25 cellular contexts compared by ENCODE assay signal in the genomic region with DNA sequence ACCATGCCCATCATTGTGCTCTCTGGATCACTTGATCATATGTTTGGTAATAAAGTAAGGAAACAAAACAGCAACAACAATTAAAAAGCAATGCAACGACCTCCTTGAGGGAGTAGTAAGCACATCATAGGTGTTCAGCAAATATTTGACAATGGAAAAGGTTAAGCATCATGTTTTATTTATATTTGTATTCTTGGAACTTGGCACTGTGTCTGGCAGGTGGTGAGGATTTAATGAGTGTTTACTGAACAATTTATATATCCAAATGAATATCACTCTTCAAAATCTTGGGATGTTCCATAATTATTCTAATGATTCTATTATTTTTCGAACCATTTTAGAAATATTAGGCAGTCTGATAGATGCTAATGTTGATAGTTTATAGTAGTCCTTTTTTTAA.
"Had no signal": no experiment of that assay in that cellular context is flagged by ENCODE, and none has a peak within 500 bp of the region (broad histone marks: within the 10 kb centered on the region; RNA-seq: fewer than 3 reads in every experiment).

No MANE protein-coding gene starts in this region.

- H3K9me3 ChIP-seq: esophagus muscularis mucosa, pancreas, right lobe of liver, tibial artery had no signal

- FAIRE-seq: frontal cortex, pancreas, TTC549 had no signal

- H3K27ac ChIP-seq: coronary artery, esophagus muscularis mucosa, pancreas, right lobe of liver, skin epidermis, tibial artery, WERI-Rb-1 had no signal

- H3K27me3 ChIP-seq: pancreas, right lobe of liver, tibial artery had no signal

- DNase-seq: activated CD4-positive, alpha-beta T cell treated with anti-CD3 and anti-CD28 coated beads, Interleukin-2, amount 10 ng/mL, durations not matched to agents 7 days and 5 days; activated CD4-positive, CD25-positive, alpha-beta regulatory T cell treated with anti-CD3 and anti-CD28 coated beads, Interleukin-2, amount 50 U/mL, for 72 hours; activated CD8-positive, alpha-beta memory T cell treated with anti-CD3 and anti-CD28 coated beads, Interleukin-2, amount 10 ng/mL, durations not matched to agents 7 days and 5 days; activated CD8-positive, alpha-beta T cell treated with anti-CD3 and anti-CD28 coated beads for 36 hours; activated gamma-delta T cell; activated naive CD4-positive, alpha-beta T cell treated with anti-CD3 and anti-CD28 coated beads, Interleukin-2, amount 50 U/mL, for 16 hours; activated naive CD8-positive, alpha-beta T cell treated with anti-CD3 and anti-CD28 coated beads, Interleukin-2, amount 50 U/mL, for 24 hours; cerebellar nuclear complex; head of caudate nucleus; hypothalamus; left cardiac atrium; mesenchymal stem cell; nephron progenitor cell; pancreas; right lobe of liver; stimulated activated CD4-positive, alpha-beta T cell treated with anti-CD3 and anti-CD28 coated beads, Interleukin-1b, Interleukin-23, amount 100 ng/mL, for 48 hours; stimulated activated naive CD8-positive, alpha-beta T cell treated with anti-CD3 and anti-CD28 coated beads, Interleukin-15, amount 100 ng/mL, for 72 hours; tibial artery; WERI-Rb-1 had no signal

- H3K4me3 ChIP-seq: coronary artery, esophagus muscularis mucosa, pancreas, right lobe of liver, skin epidermis, tibial artery had no signal

- H3K4me1 ChIP-seq: pancreas, right lobe of liver had no signal

- ATAC-seq: activated CD8-positive, alpha-beta memory T cell treated with anti-CD3 and anti-CD28 coated beads, Interleukin-2, amount 10 ng/mL, durations not matched to agents 7 days and 5 days; activated CD8-positive, alpha-beta T cell treated with anti-CD3 and anti-CD28 coated beads for 36 hours; activated naive CD8-positive, alpha-beta T cell treated with anti-CD3 and anti-CD28 coated beads, Interleukin-2, amount 50 U/mL, for 24 hours; left cardiac atrium; pancreas; right lobe of liver; stimulated activated effector memory CD8-positive, alpha-beta T cell treated with anti-CD3 and anti-CD28 coated beads, Interleukin-12 subunit alpha, Interleukin-12 subunit beta, amount 100 ng/mL, for 72 hours; stimulated activated naive CD8-positive, alpha-beta T cell treated with anti-CD3 and anti-CD28 coated beads, Interleukin-15, amount 100 ng/mL, for 72 hours had no signal
